ENCODE assay signal across 21 cellular contexts in genomic region chr15:66827039-66827697, GRCh38.
DNase-seq lines count a peak whose midpoint lies in the region; ATAC-seq, FAIRE-seq and TF ChIP-seq lines count a peak whose summit lies in the region.
"Had no signal": no experiment of that assay in that cellular context is flagged by ENCODE, and none has a peak within 500 bp of the region (broad histone marks: within the 10 kb centered on the region; RNA-seq: fewer than 3 reads in every experiment).

No MANE protein-coding gene starts in this region.

- no peak overlapping the region for H2AK5ac ChIP-seq in mesendoderm (ENCODE audit: low read length)

- no peak overlapping the region for H3K18ac ChIP-seq in mesendoderm (ENCODE audit: low read length)

- H3K79me2 ChIP-seq in osteoblast (ENCODE audit: insufficient read depth, low read length) = no peaks in the 10 kb centered on the region
- H3K79me2 ChIP-seq in mesendoderm (ENCODE audit: control insufficient read depth, insufficient read depth, low read length) = no peaks in the 10 kb centered on the region

- peaks cover 18% of the 10 kb centered on the region for H3K27me3 Mint-ChIP-seq in WTC11 (ENCODE audit: low read depth)

- intact Hi-C loops in kidney (cut with DNase I) = no loop called here
- intact Hi-C loops in posterior vena cava (cut with DNase I) = no loop called here

- no peak overlapping the region for H2BK15ac ChIP-seq in mesendoderm (replicated peaks; ENCODE audit: low read depth)

- no peaks in the 10 kb centered on the region for H3K36me3 ChIP-seq in H7 (replicated peaks; ENCODE audit: control insufficient read depth, insufficient read depth, low read length)
- no peaks in the 10 kb centered on the region for H3K36me3 ChIP-seq in kidney (ENCODE audit: control insufficient read depth in 1 of 2, insufficient read depth in 2 of 2, low read length in 2 of 2)
- no peaks in the 10 kb centered on the region for H3K36me3 ChIP-seq in osteoblast (ENCODE audit: insufficient read depth, low read length)
- H3K36me3 ChIP-seq in mesendoderm (ENCODE audit: control insufficient read depth, insufficient read depth, low read length) = no peaks in the 10 kb centered on the region

- H4K20me1 ChIP-seq in osteoblast (ENCODE audit: insufficient read depth, low read length) = no peaks in the 10 kb centered on the region

- no peak overlapping the region for H3K4me3 ChIP-seq in H7 (ENCODE audit: insufficient read depth, low read depth, low read length)
- no peak overlapping the region for H3K4me3 ChIP-seq in kidney (ENCODE audit: low read length in 2 of 2)
- no peak overlapping the region for H3K4me3 ChIP-seq in osteoblast (ENCODE audit: insufficient read depth, low read length)
- no peak overlapping the region for H3K4me3 ChIP-seq in mesendoderm (ENCODE audit: low read length)

- no peak overlapping the region for H3K9ac ChIP-seq in kidney (ENCODE audit: low read length in 2 of 2)
- H3K9ac ChIP-seq in mesendoderm (ENCODE audit: low read length) = no peak overlapping the region
- H3K9ac ChIP-seq: KMS-11 had no signal

- no peak overlapping the region for H3K23ac ChIP-seq in mesendoderm (ENCODE audit: low read length)

- no CpG with 5 or more reads among the region's 8 CpGs for WGBS in mesendoderm (ENCODE audit: extremely low coverage, insufficient coverage, low lambda C conversion rate)

- H3K9me3 Mint-ChIP-seq in WTC11 = no peaks in the 10 kb centered on the region
- H3K9me3 Mint-ChIP-seq: CD8-positive, alpha-beta memory T cell had no signal

- no peak for FAIRE-seq in kidney (lab: Jason Lieb, UNC)
- FAIRE-seq: A204.1, GM18507, H54 had no signal

- H3K79me1 ChIP-seq in mesendoderm (ENCODE audit: low read length) = no peaks in the 10 kb centered on the region

- H3K36me3 Mint-ChIP-seq in WTC11 = no peaks in the 10 kb centered on the region
- H3K36me3 Mint-ChIP-seq: CD8-positive, alpha-beta memory T cell had no signal

- peak; percentile 77 for DNase-seq in H7
- DNase-seq in WTC11 (ENCODE audit: low spot score) = peak; percentile 36
- DNase-seq in kidney = peak; percentile 37
- peak; percentile 27 for DNase-seq in osteoblast (ENCODE audit: insufficient read length, low spot score, missing footprints)
- DNase-seq in NCI-H2081 (lab: John Stamatoyannopoulos, UW) = no peak
- no peak for DNase-seq in posterior vena cava (ENCODE audit: low spot score)
- DNase-seq in mesendoderm = no peak
- DNase-seq in kidney tubule cell (ENCODE audit: low spot score) = no peak
- DNase-seq: Calu3; CD8-positive, alpha-beta memory T cell; GDM1; NCI-H1092 treated with DMSO at 0.1 percent for 48 hours; NCI-H2029 treated with DMSO at 0.1 percent for 48 hours; NCI-H2171 treated with DMSO at 0.1 percent for 48 hours; NCI-H524 treated with DMSO at 0.1 percent for 48 hours; Right ventricle myocardium superior had no signal

- no peaks in the 10 kb centered on the region for H3K27me3 ChIP-seq in H7 (ENCODE audit: control insufficient read depth, insufficient read depth, low read length)
- H3K27me3 ChIP-seq in osteoblast (ENCODE audit: insufficient read depth, low read length) = no peaks in the 10 kb centered on the region
- H3K27me3 ChIP-seq in mesendoderm (ENCODE audit: insufficient read depth, low read length, poor library complexity) = no peaks in the 10 kb centered on the region

- no peak overlapping the region for H2BK5ac ChIP-seq in mesendoderm (ENCODE audit: low read length)

- H2AFZ ChIP-seq in osteoblast (ENCODE audit: low read length) = no peak overlapping the region

- H3K27ac ChIP-seq in kidney (ENCODE audit: low read depth in 2 of 2, low read length in 2 of 2) = no peak overlapping the region
- no peak overlapping the region for H3K27ac ChIP-seq in osteoblast (ENCODE audit: low read depth, low read length)
- H3K27ac ChIP-seq in mesendoderm (ENCODE audit: low read depth, low read length) = no peak overlapping the region
- H3K27ac ChIP-seq: C4-2B, KMS-11 had no signal

- no peak overlapping the region for H3K4me3 Mint-ChIP-seq in WTC11
- H3K4me3 Mint-ChIP-seq: CD8-positive, alpha-beta memory T cell had no signal

- H3K4ac ChIP-seq in mesendoderm (ENCODE audit: low read depth, low read length) = no peak overlapping the region

- POLR2A ChIA-PET in WTC11 (lab: Charles Lee) = interaction anchor here (0.6 kb wide), 1 partner anchor 102 kb away, joined by 3 read pairs; no protein-coding TSS in a partner anchor

- H4K5ac ChIP-seq in mesendoderm (ENCODE audit: low read length) = no peak overlapping the region

- peak; percentile 74 for ATAC-seq in WTC11

- CTCF ChIA-PET in WTC11 (lab: Charles Lee) = interaction anchor here (0.8 to 1.7 kb wide), 3 partner anchors 25 to 208 kb away, joined by 4 to 9 read pairs (median 4); no protein-coding TSS in a partner anchor

- H3K4me1 ChIP-seq in kidney (ENCODE audit: control insufficient read depth in 1 of 2, insufficient read depth in 1 of 2, low read depth in 1 of 2, low read length in 2 of 2) = no peaks in the 10 kb centered on the region
- H3K4me1 ChIP-seq in osteoblast (ENCODE audit: insufficient read depth, low read length) = peaks cover 31% of the 10 kb centered on the region
- H3K4me1 ChIP-seq in mesendoderm (ENCODE audit: control insufficient read depth, low read depth, low read length) = peaks cover 12% of the 10 kb centered on the region

- H3K56ac ChIP-seq in mesendoderm (ENCODE audit: low read length) = no peak overlapping the region

- H2BK120ac ChIP-seq in mesendoderm (ENCODE audit: low read depth, low read length) = no peak overlapping the region

- TF ChIP-seq CTCF in WTC11 (IDR thresholded peaks at IDR 0.05) = no peak
- TF ChIP-seq CTCF in kidney (IDR thresholded peaks at IDR 0.05; ENCODE audit: borderline replicate concordance, extremely low read depth, insufficient read depth) = no peak
- TF ChIP-seq CTCF in osteoblast (IDR thresholded peaks at IDR 0.05; ENCODE audit: extremely low read depth, low read depth, low read length) = no peak

- H4K8ac ChIP-seq in mesendoderm (ENCODE audit: low read depth, low read length) = no peak overlapping the region

- H3K4me2 ChIP-seq in osteoblast (ENCODE audit: insufficient read depth, low read length) (no peak overlapping the region), mesendoderm (ENCODE audit: low read length) (no peak overlapping the region)
- H3K4me2 ChIP-seq: KMS-11 had no signal

- H3K27ac Mint-ChIP-seq in WTC11 = no peak overlapping the region
- H3K27ac Mint-ChIP-seq: CD8-positive, alpha-beta memory T cell had no signal

- H3K9me3 ChIP-seq in kidney (ENCODE audit: control insufficient read depth in 1 of 2, low read length in 2 of 2) (no peaks in the 10 kb centered on the region), osteoblast (ENCODE audit: low read depth, low read length) (no peaks in the 10 kb centered on the region)

- peaks cover 39% of the 10 kb centered on the region for H3K4me1 Mint-ChIP-seq in WTC11
- H3K4me1 Mint-ChIP-seq: CD8-positive, alpha-beta memory T cell had no signal

TF ChIP-seq in WTC11, 78 proteins besides CTCF, POLR2A, EP300 and RAD21:
- TF ChIP-seq GABPB1 (CRISPR knock-in tag; IDR thresholded peaks at IDR 0.05) = no peak
- TF ChIP-seq ZNF263 (CRISPR knock-in tag; IDR thresholded peaks at IDR 0.05; ENCODE audit: low read depth) = no peak
- TF ChIP-seq NR2C2 (CRISPR knock-in tag; IDR thresholded peaks at IDR 0.05) = no peak
- peak; percentile 84; the same call in 1 of the 2 replicates for TF ChIP-seq GTF2I (CRISPR knock-in tag; conservative IDR thresholded peaks at IDR 0.05)
- TF ChIP-seq, protein P1, sequence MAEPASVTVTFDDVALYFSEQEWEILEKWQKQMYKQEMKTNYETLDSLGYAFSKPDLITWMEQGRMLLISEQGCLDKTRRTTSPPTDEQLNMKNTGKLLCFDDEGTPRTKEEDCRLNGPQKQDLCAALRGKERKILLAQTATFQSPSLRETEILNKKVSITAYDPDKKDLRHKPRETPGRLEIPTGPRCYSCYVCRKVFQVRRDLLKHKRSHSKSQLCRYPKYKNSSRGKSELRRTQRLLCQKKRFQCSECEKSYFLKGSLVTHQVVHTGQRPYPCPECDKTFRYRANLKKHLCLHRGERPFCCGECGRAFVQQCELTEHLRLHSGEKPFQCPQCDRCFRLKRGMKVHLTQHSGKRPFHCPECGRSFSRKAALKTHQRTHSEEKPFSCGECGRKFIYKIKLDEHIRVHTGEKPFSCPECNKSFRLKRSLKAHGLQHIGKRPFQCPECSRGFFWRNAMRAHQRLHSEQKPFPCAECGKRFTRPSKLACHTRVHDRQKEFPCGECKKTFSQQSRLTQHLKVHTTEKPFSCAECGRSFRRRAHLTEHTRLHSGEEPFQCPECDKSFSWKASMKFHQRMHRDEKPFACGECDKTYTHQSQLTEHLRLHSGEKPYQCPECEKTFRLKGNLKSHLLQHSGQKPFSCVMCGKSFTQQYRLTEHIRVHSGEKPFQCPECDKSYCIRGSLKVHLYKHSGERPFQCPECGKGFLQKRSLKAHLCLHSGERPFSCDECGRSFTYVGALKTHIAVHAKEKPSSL (CRISPR knock-in tag; conservative IDR thresholded peaks at IDR 0.05) = 0 out of 2 replicates have a peak, but pooled peaks have one; percentile 57
- TF ChIP-seq OVOL2 (CRISPR knock-in tag; IDR thresholded peaks at IDR 0.05; ENCODE audit: borderline replicate concordance) = no peak
- no peak for TF ChIP-seq ZNF416 (CRISPR knock-in tag; IDR thresholded peaks at IDR 0.05)
- TF ChIP-seq ZBTB43 (CRISPR knock-in tag; IDR thresholded peaks at IDR 0.05) = no peak
- TF ChIP-seq CREB1 (CRISPR knock-in tag; IDR thresholded peaks at IDR 0.05) = no peak
- TF ChIP-seq SMAD4 (CRISPR knock-in tag; IDR thresholded peaks at IDR 0.05) = no peak
- TF ChIP-seq ZNF423 (CRISPR knock-in tag; IDR thresholded peaks at IDR 0.05) = 0 out of 2 replicates have a peak, but pooled peaks have one; percentile 34
- TF ChIP-seq NR3C1 (CRISPR knock-in tag; conservative IDR thresholded peaks at IDR 0.05; ENCODE audit: low read depth) = no peak

Comparison
In these comparisons a context has a peak if more than half of its experiments do, and no peak if none do; other contexts are left out.
1. DNase-seq: peak in H7 (single experiment), WTC11 (single experiment), kidney (single experiment) and osteoblast (single experiment); none in NCI-H2081 (0 of 2), posterior vena cava (single experiment), mesendoderm (single experiment) and kidney tubule cell (single experiment).